In genomic region chr2:46569061-46569560, GRCh38 we compare ENCODE assay signal across 1 cellular context.
TF ChIP-seq lines count a peak whose summit lies in the region.

No MANE protein-coding gene starts in this region.

TF ChIP-seq in K562, 482 proteins besides CTCF, POLR2A, EP300 and RAD21 (continued from another document):
- TF ChIP-seq TFE3 (CRISPR knock-in tag; IDR thresholded peaks at IDR 0.05) (peak; percentile 76), ZNF280A (IDR thresholded peaks at IDR 0.05; ENCODE audit: low read depth, partially characterized antibody) (no peak), MAZ (CRISPR knock-in tag; conservative IDR thresholded peaks at IDR 0.05 in 1 of 2, IDR thresholded peaks at IDR 0.05 in 1 of 2) (no peak), ERF (CRISPR knock-in tag; IDR thresholded peaks at IDR 0.05) (no peak), SNIP1 (IDR thresholded peaks at IDR 0.05; ENCODE audit: low read depth) (no peak), ZBTB11 (CRISPR knock-in tag; IDR thresholded peaks at IDR 0.05) (no peak), TCF3 (CRISPR knock-in tag; IDR thresholded peaks at IDR 0.05) (peak; percentile 68), ETS2 (tag; IDR thresholded peaks at IDR 0.05; ENCODE audit: borderline replicate concordance, poor library complexity, severe bottlenecking) (no peak), HOMEZ (CRISPR knock-in tag; IDR thresholded peaks at IDR 0.05) (no peak), JUN (IDR thresholded peaks at IDR 0.05; ENCODE audit: borderline replicate concordance, low read depth, low read length) (no peak), JUN (CRISPR knock-in tag; IDR thresholded peaks at IDR 0.05; ENCODE audit: borderline replicate concordance) (no peak), ZNF561 (CRISPR knock-in tag; conservative IDR thresholded peaks at IDR 0.05) (no peak), GTF2B (IDR thresholded peaks at IDR 0.05; ENCODE audit: extremely low read depth, insufficient read length) (no peak), ZFP1 (CRISPR knock-in tag; IDR thresholded peaks at IDR 0.05) (no peak), PPARD (CRISPR knock-in tag; IDR thresholded peaks at IDR 0.05) (no peak), CCAR2 (IDR thresholded peaks at IDR 0.05; ENCODE audit: low read depth, low read length) (no peak), FOXK1 (CRISPR knock-in tag; IDR thresholded peaks at IDR 0.05; ENCODE audit: borderline replicate concordance) (no peak), ATF6 (CRISPR knock-in tag; IDR thresholded peaks at IDR 0.05) (0 out of 2 replicates have a peak, but pooled peaks have one; percentile 7), SNAPC5 (CRISPR knock-in tag; IDR thresholded peaks at IDR 0.05) (no peak), FOXO4 (CRISPR knock-in tag; IDR thresholded peaks at IDR 0.05) (no peak), KLF16 (IDR thresholded peaks at IDR 0.05) (no peak), ZNF780A (CRISPR knock-in tag; IDR thresholded peaks at IDR 0.05) (no peak), GMEB1 (CRISPR knock-in tag; IDR thresholded peaks at IDR 0.05) (0 out of 2 replicates have a peak, but pooled peaks have one; percentile 27), CCNT2 (IDR thresholded peaks at IDR 0.05; ENCODE audit: borderline replicate concordance, extremely low read depth, insufficient read length, low read depth, low read length) (no peak), HOXB6 (CRISPR knock-in tag; IDR thresholded peaks at IDR 0.05; ENCODE audit: borderline replicate concordance) (no peak), SRSF9 (IDR thresholded peaks at IDR 0.05; ENCODE audit: borderline replicate concordance, low read depth, low read length) (no peak), ZNF41 (CRISPR knock-in tag; conservative IDR thresholded peaks at IDR 0.05) (no peak), SIN3B (IDR thresholded peaks at IDR 0.05; ENCODE audit: low read depth) (no peak), ELF1 (tag; IDR thresholded peaks at IDR 0.05) (peak; percentile 51; the same call in 1 of the 2 replicates), ZNF830 (CRISPR knock-in tag; IDR thresholded peaks at IDR 0.05) (no peak), E2F5 (CRISPR knock-in tag; IDR thresholded peaks at IDR 0.05) (0 out of 2 replicates have a peak, but pooled peaks have one; percentile 41), LARP7 (IDR thresholded peaks at IDR 0.05) (no peak)
